ENCODE assay signal across 23 cellular contexts in genomic region chr1:167922611-167923074, GRCh38. TPM values are rescaled to one million over a fixed set of nuclear protein-coding genes. Genes with fewer than 3 reads are reported as not detected.
A peak's percentile ranks its signal among the peaks of the same experiment; 100 is the strongest.
DNase-seq lines count a peak whose midpoint lies in the region; TF ChIP-seq lines count a peak whose summit lies in the region.
"Had no signal": no experiment of that assay in that cellular context is flagged by ENCODE, and none has a peak within 500 bp of the region (broad histone marks: within the 10 kb centered on the region; RNA-seq: fewer than 3 reads in every experiment).

No MANE protein-coding gene starts in this region.

- H3K9me3 Mint-ChIP-seq in MCF 10A (ENCODE audit: unreplicated experiment): no peaks in the 10 kb centered on the region
- H3K9me3 Mint-ChIP-seq: activated T-cell treated with anti-CD3 and anti-CD28 coated beads, Interleukin-2, amount 50 U/mL, for 24 hours; GM23338; naive B cell had no signal

- POLR2A ChIA-PET in MCF 10A (lab: Yijun Ruan, JAX): interaction anchor here (0.7 to 14.9 kb wide), 3 partner anchors 12 to 96 kb away, joined by 3 to 175 read pairs (median 4); partner anchors contain the start of genes DCAF6 and MPC2
- POLR2A ChIA-PET in PC-9 (lab: Charles Lee; ENCODE audit: unreplicated experiment): no interaction called here

- H3F3A ChIP-seq in PC-9 (ENCODE audit: insufficient read depth, low read depth) (peaks cover 26% of the 10 kb centered on the region), smooth muscle cell (ENCODE audit: low read depth) (no peaks in the 10 kb centered on the region)

- intact Hi-C loops in MCF 10A (cut with micrococcal nuclease): loop anchor here (1.0 kb wide), 1 partner anchor 14 kb away; the partner anchor contains the start of gene DCAF6
- intact Hi-C loops in breast epithelium (cut with DNase I; ENCODE audit: low total_unique reads): no loop called here
- intact Hi-C loops in PC-9 (cut with micrococcal nuclease; ENCODE audit: unreplicated experiment): no loop called here

- H3K4me2 ChIP-seq in PC-9 (peak overlapping the region; percentile 27), smooth muscle cell (peak overlapping the region; percentile 66)
- H3K4me2 ChIP-seq: GM23338 had no signal

- H3K9me2 ChIP-seq in PC-9 (ENCODE audit: insufficient read depth): no peaks in the 10 kb centered on the region

- peak overlapping the region; percentile 80 for H3K27ac Mint-ChIP-seq in MCF 10A (ENCODE audit: low read depth, unreplicated experiment)
- H3K27ac Mint-ChIP-seq: activated T-cell treated with anti-CD3 and anti-CD28 coated beads, Interleukin-2, amount 50 U/mL, for 24 hours; GM23338; naive B cell had no signal

- peaks cover 12% of the 10 kb centered on the region for H3K36me3 Mint-ChIP-seq in MCF 10A (ENCODE audit: insufficient read depth, unreplicated experiment)

- no peak overlapping the region for H3K9ac ChIP-seq in smooth muscle cell (ENCODE audit: low read depth)

- no TSS peak for BruUV-seq in MCF 10A (replicated peaks; lab: Mats Ljungman, UMichigan)
- no TSS peak for BruUV-seq in PC-9 (replicated peaks; lab: Mats Ljungman, UMichigan)

- DNase-seq in MCF 10A (ENCODE audit: unreplicated experiment): peak; percentile 33
- no peak for DNase-seq in breast epithelium (ENCODE audit: low spot score in 2 of 2)
- DNase-seq in PC-9: peak in 1 of 2 experiments; percentile 71
- DNase-seq in foreskin melanocyte: peak; percentile 12
- DNase-seq in smooth muscle cell (lab: John Stamatoyannopoulos, UW; ENCODE audit: unreplicated experiment): no peak
- DNase-seq in activated effector memory CD4-positive, alpha-beta T cell treated with Interleukin-2 at 50 U/mL for 16 hours: no peak
- no peak for DNase-seq in SW480 (ENCODE audit: low spot score)
- no peak for DNase-seq in T1000 (lab: John Stamatoyannopoulos, UW)
- DNase-seq: activated CD4-positive, alpha-beta T cell treated with anti-CD3 and anti-CD28 coated beads, Interleukin-2, amount 50 U/mL, for 48 hours; activated naive CD4-positive, alpha-beta T cell treated with anti-CD3 and anti-CD28 coated beads, Interleukin-2, amount 50 U/mL, for 16 hours; activated T-cell treated with anti-CD3 and anti-CD28 coated beads, Interleukin-2, amount 50 U/mL, for 24 hours; colonic mucosa; DMS153; MG63; naive B cell; NCI-H1930; NCI-H510A treated with DMSO at 0.1 percent for 48 hours; SIG-M5; spleen had no signal

- no peak for TF ChIP-seq CTCF in MCF 10A (IDR thresholded peaks at IDR 0.05; ENCODE audit: unreplicated experiment)
- no peak for TF ChIP-seq CTCF in breast epithelium (IDR thresholded peaks at IDR 0.05)
- no peak for TF ChIP-seq CTCF in PC-9 (conservative IDR thresholded peaks at IDR 0.05)
- no peak for TF ChIP-seq CTCF in smooth muscle cell (IDR thresholded peaks at IDR 0.05; ENCODE audit: borderline replicate concordance, insufficient read depth, poor library complexity, severe bottlenecking)

- no peaks in the 10 kb centered on the region for H3K9me3 ChIP-seq in breast epithelium
- no peaks in the 10 kb centered on the region for H3K9me3 ChIP-seq in PC-9 (ENCODE audit: insufficient read depth, low read depth)
- H3K9me3 ChIP-seq in smooth muscle cell (replicated peaks; ENCODE audit: low read depth): no peaks in the 10 kb centered on the region
- H3K9me3 ChIP-seq: colonic mucosa, MG63, spleen had no signal

- H3K27me3 ChIP-seq in breast epithelium (no peaks in the 10 kb centered on the region), PC-9 (ENCODE audit: insufficient read depth, low read depth) (no peaks in the 10 kb centered on the region), smooth muscle cell (ENCODE audit: low read depth) (no peaks in the 10 kb centered on the region)
- H3K27me3 ChIP-seq: colonic mucosa, MG63, spleen had no signal

- peaks cover 19% of the 10 kb centered on the region for H3K4me1 Mint-ChIP-seq in MCF 10A (ENCODE audit: insufficient read depth, unreplicated experiment)

- no peak overlapping the region for H2AFZ ChIP-seq in PC-9
- no peak overlapping the region for H2AFZ ChIP-seq in smooth muscle cell (ENCODE audit: low read depth)
- H2AFZ ChIP-seq: GM23338 had no signal

- H3K4me3 Mint-ChIP-seq in MCF 10A (ENCODE audit: unreplicated experiment): peak overlapping the region; percentile 9
- H3K4me3 Mint-ChIP-seq: activated T-cell treated with anti-CD3 and anti-CD28 coated beads, Interleukin-2, amount 50 U/mL, for 24 hours; GM23338; naive B cell had no signal

- TF ChIP-seq POLR2A in breast epithelium (IDR thresholded peaks at IDR 0.05): no peak

- H3K79me2 ChIP-seq in PC-9 (ENCODE audit: low read depth) (peaks cover 11% of the 10 kb centered on the region; the same call in 1 of the 2 replicates), smooth muscle cell (ENCODE audit: low read depth) (peaks cover 34% of the 10 kb centered on the region)

- H4K20me1 ChIP-seq in PC-9 (ENCODE audit: insufficient read depth) (no peaks in the 10 kb centered on the region), smooth muscle cell (ENCODE audit: low read depth) (peaks cover 9% of the 10 kb centered on the region)

- H3K4me1 ChIP-seq in breast epithelium (no peaks in the 10 kb centered on the region), PC-9 (replicated peaks; ENCODE audit: insufficient read depth) (peaks cover 35% of the 10 kb centered on the region), smooth muscle cell (ENCODE audit: low read depth) (peaks cover 7% of the 10 kb centered on the region)
- H3K4me1 ChIP-seq: colonic mucosa had no signal

- H3K36me3 ChIP-seq in breast epithelium (no peaks in the 10 kb centered on the region), PC-9 (ENCODE audit: low read depth) (peaks cover 3% of the 10 kb centered on the region; the same call in 1 of the 2 replicates), smooth muscle cell (ENCODE audit: low read depth) (peaks cover 4% of the 10 kb centered on the region)
- H3K36me3 ChIP-seq: colonic mucosa had no signal

- CTCF ChIA-PET in MCF 10A (lab: Yijun Ruan, JAX): interaction anchor here (1.3 to 2.3 kb wide), 2 partner anchors 8 to 13 kb away, joined by 7 to 8 read pairs; no protein-coding TSS in a partner anchor
- CTCF ChIA-PET in PC-9 (lab: Charles Lee): interaction anchor here (0.6 kb wide), 1 partner anchor 15 kb away, joined by 4 read pairs; no protein-coding TSS in a partner anchor

- no peak overlapping the region for H3K4me3 ChIP-seq in breast epithelium
- no peak overlapping the region; the same call in 1 of the 2 replicates for H3K4me3 ChIP-seq in PC-9
- H3K4me3 ChIP-seq in smooth muscle cell: no peak overlapping the region
- H3K4me3 ChIP-seq: colonic mucosa, GM23338, MG63, spleen had no signal

- H3K27ac ChIP-seq in breast epithelium (no peak overlapping the region), PC-9 (peak overlapping the region; percentile 69), smooth muscle cell (ENCODE audit: low read depth) (peak overlapping the region; percentile 43)
- H3K27ac ChIP-seq: C4-2B, colonic mucosa, spleen, VCaP had no signal

- H3K27me3 Mint-ChIP-seq in MCF 10A (ENCODE audit: insufficient read depth, unreplicated experiment): no peaks in the 10 kb centered on the region
- H3K27me3 Mint-ChIP-seq: activated T-cell treated with anti-CD3 and anti-CD28 coated beads, Interleukin-2, amount 50 U/mL, for 24 hours; naive B cell had no signal

- WGBS in smooth muscle cell (ENCODE audit: low lambda C conversion rate): 56% methylated on average over 1 of the region's 1 CpG

RNA-seq across cellular contexts. Expression of gene ADCY10, which starts 8.7 kb away (rescaled TPM):
- total RNA-seq in MCF 10A (2022) (0.12 and 0.35 TPM in 2 replicates), breast epithelium (under 1 TPM; under 0.01 to 0.16 (median 0.15) TPM), PC-9 (2021) (0.28 and 0.46 TPM in 2 replicates), smooth muscle cell (0.18 TPM in 1 of 2 replicates, not detected in the other)
- not detected in 2 replicates for polyA plus RNA-seq in smooth muscle cell
- total RNA-seq: A172, GM23338 had no signal
- polyA plus RNA-seq: GM23338 had no signal

RNA-seq across cellular contexts. Expression of gene DCAF6, which starts 13.8 kb away (rescaled TPM):
- total RNA-seq in MCF 10A (2022) (57.2 and 60.8 TPM in 2 replicates), breast epithelium (10 to 100 TPM; 76.7 to 95.7 (median 84.7) TPM), PC-9 (2021) (51.8 and 77.4 TPM in 2 replicates), smooth muscle cell (30.0 and 34.9 TPM in 2 replicates)
- 27.4 and 33.6 TPM in 2 replicates for polyA plus RNA-seq in smooth muscle cell

RNA-seq across cellular contexts. Expression of gene MPC2, which starts 14.2 kb away (rescaled TPM):
- total RNA-seq in MCF 10A (2022) (105 and 108 TPM in 2 replicates), breast epithelium (10 to 100 TPM; 28.8 to 37.0 (median 29.8) TPM), PC-9 (2021) (68.4 and 78.7 TPM in 2 replicates), smooth muscle cell (47.1 and 58.2 TPM in 2 replicates)
- polyA plus RNA-seq in smooth muscle cell: 66.5 and 69.9 TPM in 2 replicates

Comparison
In these comparisons a context has a peak if more than half of its experiments do, and no peak if none do; other contexts are left out.
1. DNase-seq: peak in MCF 10A (single experiment) and foreskin melanocyte (single experiment); none in breast epithelium (0 of 2), smooth muscle cell (single experiment), activated effector memory CD4-positive, alpha-beta T cell treated with Interleukin-2 at 50 U/mL for 16 hours (single experiment), SW480 (single experiment) and T1000 (single experiment).
2. H3K27ac ChIP-seq: peak in PC-9 (single experiment) and smooth muscle cell (single experiment); none in breast epithelium (0 of 2).